In the genomic region with DNA sequence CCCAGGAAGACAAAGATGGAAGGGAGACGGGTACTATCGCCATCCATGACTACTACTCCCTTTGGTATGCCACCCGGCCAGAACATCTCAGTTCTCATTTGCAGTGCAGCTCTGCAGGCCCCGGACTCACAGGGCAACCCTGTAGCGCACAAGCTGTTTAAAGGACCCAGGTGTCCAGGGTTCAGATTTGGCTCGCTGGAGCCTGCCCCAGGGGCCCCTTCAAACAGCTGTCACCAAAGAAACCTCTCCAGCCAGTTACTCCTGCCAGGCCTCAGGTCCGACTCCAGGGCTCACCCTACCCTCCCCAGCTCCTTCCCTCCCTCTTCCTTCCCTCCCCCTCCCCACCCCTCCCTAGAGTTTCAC, we compare ENCODE assay signal across 1 cellular context.
TF ChIP-seq lines count a peak whose summit lies in the region.

No MANE protein-coding gene starts in this region.

TF ChIP-seq in GM12878, 131 proteins besides CTCF, POLR2A, EP300 and RAD21:
- no peak for TF ChIP-seq KLF5 (IDR thresholded peaks at IDR 0.05; ENCODE audit: partially characterized antibody)
- TF ChIP-seq NFIC (IDR thresholded peaks at IDR 0.05; ENCODE audit: low read depth, low read length), result no peak
- no peak for TF ChIP-seq REST (IDR thresholded peaks at IDR 0.05; ENCODE audit: low read depth, low read length)
- TF ChIP-seq E2F8 (IDR thresholded peaks at IDR 0.05; ENCODE audit: low read depth, partially characterized antibody), result no peak
- TF ChIP-seq BCL11A (IDR thresholded peaks at IDR 0.05; ENCODE audit: low read depth, low read length), result no peak
